ENCODE assay signal across 8 cellular contexts in the genomic region with DNA sequence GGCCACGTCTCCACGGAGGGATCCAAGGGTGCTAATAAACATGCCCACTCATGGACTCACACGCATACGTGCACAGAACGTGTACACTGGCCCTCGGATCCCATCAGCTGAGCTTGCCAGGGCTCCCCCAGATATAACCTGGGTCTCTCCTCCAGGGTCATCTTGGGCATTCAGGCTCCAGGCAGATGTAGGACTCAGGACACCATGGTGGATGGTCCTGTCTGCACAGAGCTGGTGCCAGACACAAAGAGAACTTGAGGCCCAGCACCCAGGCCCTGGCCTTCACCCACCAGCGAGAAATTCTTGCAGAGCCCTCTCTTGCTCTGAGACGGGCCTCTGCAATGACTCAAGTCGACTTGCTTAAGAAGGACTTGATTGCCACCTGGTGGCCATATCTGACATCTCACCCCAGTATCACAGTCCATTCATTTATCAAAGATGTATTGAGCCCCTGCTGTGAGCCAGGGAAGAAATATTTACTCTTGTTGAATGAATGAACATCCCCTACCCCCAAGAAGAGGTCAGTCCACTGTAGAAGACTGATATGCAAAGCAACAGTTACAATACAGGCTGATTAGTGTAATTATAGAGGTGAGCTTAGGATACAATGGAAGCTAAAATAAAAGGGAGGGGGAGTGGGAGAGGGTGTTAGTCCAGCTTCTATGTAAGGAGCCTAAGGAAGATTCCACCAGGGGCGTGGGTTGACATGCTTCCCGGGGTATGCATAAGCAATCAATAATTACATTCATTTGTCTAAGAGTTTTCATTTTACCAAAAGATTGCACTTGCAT. TPM values are rescaled to one million over a fixed set of nuclear protein-coding genes. Genes with fewer than 3 reads are reported as not detected.
DNase-seq lines count a peak whose midpoint lies in the region; ATAC-seq and TF ChIP-seq lines count a peak whose summit lies in the region.

No MANE protein-coding gene starts in this region.

- H3K36me3 ChIP-seq in liver (ENCODE audit: control insufficient read depth in 4 of 4, insufficient read depth in 3 of 4, low read depth in 1 of 4, low read length in 3 of 4), result no peaks in the 10 kb centered on the region

- TF ChIP-seq CTCF in coronary artery (IDR thresholded peaks at IDR 0.05), result peak; percentile 82
- peak; percentile 92 for TF ChIP-seq CTCF in liver (IDR thresholded peaks at IDR 0.05; ENCODE audit: low read depth, low read length, missing input control)

- DNase-seq in NCI-H748 (lab: John Stamatoyannopoulos, UW; ENCODE audit: unreplicated experiment) (peak; percentile 93), coronary artery (ENCODE audit: low spot score) (peak; percentile 85)
- peak; percentile 93 for DNase-seq in activated CD4-positive, alpha-beta T cell treated with anti-CD3 and anti-CD28 coated beads, Interleukin-2, amount 10 ng/mL, durations not matched to agents 24 days and 14 days
- peak; percentile 67 to 74 for DNase-seq in stimulated activated CD4-positive, alpha-beta T cell treated with anti-CD3 and anti-CD28 coated beads, Interleukin-4, amount 100 ng/mL, for 48 hours (ENCODE audit: low read depth in 2 of 2)

- H3K27me3 Mint-ChIP-seq in activated CD4-positive, alpha-beta T cell treated with anti-CD3 and anti-CD28 coated beads, Interleukin-2, amount 10 ng/mL, durations not matched to agents 24 days and 14 days, result peaks cover 17% of the 10 kb centered on the region

- intact Hi-C loops in activated CD4-positive, alpha-beta T cell treated with anti-CD3 and anti-CD28 coated beads, Interleukin-2, amount 10 ng/mL, durations not matched to agents 24 days and 14 days (cut with micrococcal nuclease), result loop anchor here (1.0 kb wide), 1 partner anchor 216 kb away; a partner anchor contains a TSS

- H3K9me3 Mint-ChIP-seq in activated CD4-positive, alpha-beta T cell treated with anti-CD3 and anti-CD28 coated beads, Interleukin-2, amount 10 ng/mL, durations not matched to agents 24 days and 14 days, result no peaks in the 10 kb centered on the region

- H3K9me3 ChIP-seq in liver (ENCODE audit: control insufficient read depth in 4 of 4, low read length in 3 of 4), result no peaks in the 10 kb centered on the region

- H3K27ac Mint-ChIP-seq in activated CD4-positive, alpha-beta T cell treated with anti-CD3 and anti-CD28 coated beads, Interleukin-2, amount 10 ng/mL, durations not matched to agents 24 days and 14 days, result no peak overlapping the region

- no peak overlapping the region for H3K9ac ChIP-seq in liver (ENCODE audit: low read depth in 1 of 2, low read length in 2 of 2)

- H3K36me3 Mint-ChIP-seq in activated CD4-positive, alpha-beta T cell treated with anti-CD3 and anti-CD28 coated beads, Interleukin-2, amount 10 ng/mL, durations not matched to agents 24 days and 14 days (ENCODE audit: low read depth), result no peaks in the 10 kb centered on the region

- peak; percentile 94 to 96 for TF ChIP-seq RAD21 in liver (IDR thresholded peaks at IDR 0.05)

- WGBS in liver, result 29% methylated on average over 11 of the region's 11 CpGs

- peaks cover 0 to 3% (median 0%) of the 10 kb centered on the region in 4 donors for H3K4me1 ChIP-seq in liver (ENCODE audit: control insufficient read depth in 4 of 4, insufficient read depth in 4 of 4, low read length in 3 of 4)

- no peak overlapping the region for H3K4me3 Mint-ChIP-seq in activated CD4-positive, alpha-beta T cell treated with anti-CD3 and anti-CD28 coated beads, Interleukin-2, amount 10 ng/mL, durations not matched to agents 24 days and 14 days

- peaks cover 0 to 4% (median 0%) of the 10 kb centered on the region in 4 donors for H3K27me3 ChIP-seq in liver (ENCODE audit: control insufficient read depth in 4 of 4, insufficient read depth in 4 of 4, low read length in 3 of 4)

- H3K4me3 ChIP-seq in coronary artery, result no peak overlapping the region
- H3K4me3 ChIP-seq in liver (ENCODE audit: low read depth in 1 of 3, low read length in 3 of 3), result no peak overlapping the region

- no peaks in the 10 kb centered on the region for H3K4me1 Mint-ChIP-seq in activated CD4-positive, alpha-beta T cell treated with anti-CD3 and anti-CD28 coated beads, Interleukin-2, amount 10 ng/mL, durations not matched to agents 24 days and 14 days

- H3K27ac ChIP-seq in coronary artery (no peak overlapping the region), liver (ENCODE audit: low read depth in 1 of 2, low read length in 2 of 2) (no peak overlapping the region)

- peak; percentile 84 for ATAC-seq in GM18498 (IDR thresholded peaks at IDR 0.05; ENCODE audit: unreplicated experiment)
- peak; percentile 73 for ATAC-seq in HG03520 (IDR thresholded peaks at IDR 0.05; ENCODE audit: unreplicated experiment)
- ATAC-seq in GM19467 (IDR thresholded peaks at IDR 0.05; ENCODE audit: unreplicated experiment), result no peak

TF ChIP-seq in liver, 16 proteins besides CTCF, POLR2A, EP300 and RAD21:
- no peak for TF ChIP-seq TAF1 (conservative IDR thresholded peaks at IDR 0.05)
- peak; percentile 6 for TF ChIP-seq FOXA1 (IDR thresholded peaks at IDR 0.05)
- TF ChIP-seq, protein P1, sequence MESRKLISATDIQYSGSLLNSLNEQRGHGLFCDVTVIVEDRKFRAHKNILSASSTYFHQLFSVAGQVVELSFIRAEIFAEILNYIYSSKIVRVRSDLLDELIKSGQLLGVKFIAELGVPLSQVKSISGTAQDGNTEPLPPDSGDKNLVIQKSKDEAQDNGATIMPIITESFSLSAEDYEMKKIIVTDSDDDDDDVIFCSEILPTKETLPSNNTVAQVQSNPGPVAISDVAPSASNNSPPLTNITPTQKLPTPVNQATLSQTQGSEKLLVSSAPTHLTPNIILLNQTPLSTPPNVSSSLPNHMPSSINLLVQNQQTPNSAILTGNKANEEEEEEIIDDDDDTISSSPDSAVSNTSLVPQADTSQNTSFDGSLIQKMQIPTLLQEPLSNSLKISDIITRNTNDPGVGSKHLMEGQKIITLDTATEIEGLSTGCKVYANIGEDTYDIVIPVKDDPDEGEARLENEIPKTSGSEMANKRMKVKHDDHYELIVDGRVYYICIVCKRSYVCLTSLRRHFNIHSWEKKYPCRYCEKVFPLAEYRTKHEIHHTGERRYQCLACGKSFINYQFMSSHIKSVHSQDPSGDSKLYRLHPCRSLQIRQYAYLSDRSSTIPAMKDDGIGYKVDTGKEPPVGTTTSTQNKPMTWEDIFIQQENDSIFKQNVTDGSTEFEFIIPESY (IDR thresholded peaks at IDR 0.05), result no peak
- no peak for TF ChIP-seq GABPA (IDR thresholded peaks at IDR 0.05 in 1 of 2, conservative IDR thresholded peaks at IDR 0.05 in 1 of 2)
- TF ChIP-seq, protein P2, sequence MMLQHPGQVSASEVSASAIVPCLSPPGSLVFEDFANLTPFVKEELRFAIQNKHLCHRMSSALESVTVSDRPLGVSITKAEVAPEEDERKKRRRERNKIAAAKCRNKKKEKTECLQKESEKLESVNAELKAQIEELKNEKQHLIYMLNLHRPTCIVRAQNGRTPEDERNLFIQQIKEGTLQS (IDR thresholded peaks at IDR 0.05), result no peak
- no peak for TF ChIP-seq EGR1 (IDR thresholded peaks at IDR 0.05; ENCODE audit: low read depth in 2 of 2)
- no peak for TF ChIP-seq SP1 (IDR thresholded peaks at IDR 0.05)
- TF ChIP-seq, protein P3, sequence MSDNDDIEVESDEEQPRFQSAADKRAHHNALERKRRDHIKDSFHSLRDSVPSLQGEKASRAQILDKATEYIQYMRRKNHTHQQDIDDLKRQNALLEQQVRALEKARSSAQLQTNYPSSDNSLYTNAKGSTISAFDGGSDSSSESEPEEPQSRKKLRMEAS (IDR thresholded peaks at IDR 0.05), result no peak
- no peak for TF ChIP-seq FOXA2 (IDR thresholded peaks at IDR 0.05)

RNA-seq across cellular contexts. Expression of a gene that starts 34.2 kb away (rescaled TPM):
- total RNA-seq in activated CD4-positive, alpha-beta T cell treated with anti-CD3 and anti-CD28 coated beads, Interleukin-2, amount 10 ng/mL, durations not matched to agents 24 days and 14 days, result 33.6 and 33.9 TPM in 2 replicates
- total RNA-seq in liver, result 10 to 100 TPM; 32.9 to 34.9 TPM
- polyA plus RNA-seq in liver, result 10 to 100 TPM in 1 of 2 donors, 1 to 10 TPM in 1; 4.2 to 13.0 TPM
